Comparison of ENCODE assay signal across 16 cellular contexts in the genomic region with DNA sequence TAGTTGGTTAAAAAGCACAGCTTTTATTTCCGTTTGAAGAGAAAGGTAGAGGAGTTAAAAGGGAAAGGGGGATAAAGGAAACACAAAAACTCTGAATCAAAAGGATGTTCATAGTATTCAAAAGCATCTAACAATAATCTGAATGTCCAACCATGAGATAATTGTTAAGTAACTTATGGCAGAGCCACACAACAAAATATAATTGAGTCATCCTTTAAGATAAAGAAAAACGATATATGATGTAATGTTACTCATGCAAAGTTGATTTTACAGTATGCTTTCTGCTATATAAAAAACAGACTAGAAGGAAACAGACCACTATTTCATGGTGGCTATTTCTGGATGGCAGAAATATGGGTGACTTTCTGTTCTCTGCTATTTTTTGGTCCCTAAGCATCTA. TPM values are rescaled to one million over a fixed set of nuclear protein-coding genes. Genes with fewer than 3 reads are reported as not detected.
A peak's percentile ranks its signal among the peaks of the same experiment; 100 is the strongest.
DNase-seq lines count a peak whose midpoint lies in the region; ATAC-seq, FAIRE-seq and TF ChIP-seq lines count a peak whose summit lies in the region.
"Had no signal": no experiment of that assay in that cellular context is flagged by ENCODE, and none has a peak within 500 bp of the region (broad histone marks: within the 10 kb centered on the region; RNA-seq: fewer than 3 reads in every experiment).

No MANE protein-coding gene starts in this region.

- CTCF ChIA-PET in HepG2 (lab: Yijun Ruan, JAX; ENCODE audit: low intra/inter-chr PET ratio, low total read pairs) (no interaction called here), RWPE1 (lab: Yijun Ruan, JAX) (interaction anchor here (0.6 kb wide), 1 partner anchor 312 kb away, joined by 4 read pairs; no protein-coding TSS in a partner anchor)

- H4K20me1 ChIP-seq in HepG2 (ENCODE audit: insufficient read depth, low read length) = no peaks in the 10 kb centered on the region

- intact Hi-C loops in HepG2 (cut with micrococcal nuclease; ENCODE audit: unreplicated experiment) (no loop called here), right lobe of liver (cut with DNase I) (loop anchor here in 1 of 2 donors (10.0 kb wide), 1 partner anchor 280 kb away; no protein-coding TSS in a partner anchor)

- H2AFZ ChIP-seq in HepG2 (ENCODE audit: low read length) = no peak overlapping the region

- ATAC-seq in HepG2 (no peak), right lobe of liver (no peak), GM18873 (IDR thresholded peaks at IDR 0.05; ENCODE audit: low FRiP score, unreplicated experiment) (no peak)
- ATAC-seq: stimulated activated naive CD8-positive, alpha-beta T cell treated with anti-CD3 and anti-CD28 coated beads, Interleukin-15, amount 100 ng/mL, for 72 hours had no signal

- peaks cover 46% of the 10 kb centered on the region for H3K79me2 ChIP-seq in HepG2 (ENCODE audit: insufficient read depth, low read length)

- H3K9ac ChIP-seq in HepG2 (ENCODE audit: insufficient read depth, low read depth, low read length) = no peak overlapping the region

- TF ChIP-seq POLR2A in HepG2 (IDR thresholded peaks at IDR 0.05; ENCODE audit: insufficient read depth in 1 of 2, low read depth in 2 of 2, low read length in 2 of 2) (no peak), right lobe of liver (IDR thresholded peaks at IDR 0.05) (no peak)

- POLR2A ChIA-PET in HepG2 (lab: Yijun Ruan, JAX) (no interaction called here), RWPE1 (lab: Yijun Ruan, JAX; ENCODE audit: low non-redundant PET) (no interaction called here)

- TF ChIP-seq CTCF in HepG2 (CRISPR knock-in tag; IDR thresholded peaks at IDR 0.05) (no peak), right lobe of liver (IDR thresholded peaks at IDR 0.05) (no peak), D721Med (IDR thresholded peaks at IDR 0.05; ENCODE audit: insufficient read depth, missing control alignments) (no peak), RWPE1 (conservative IDR thresholded peaks at IDR 0.05; ENCODE audit: low read depth) (no peak)

- H3K9me3 ChIP-seq in HepG2 (ENCODE audit: low read length) = no peaks in the 10 kb centered on the region
- H3K9me3 ChIP-seq in right lobe of liver = no peaks in the 10 kb centered on the region
- H3K9me3 ChIP-seq: SJCRH30, spleen had no signal

- H3K4me2 ChIP-seq in HepG2 (ENCODE audit: low read depth, low read length) = no peak overlapping the region

- BruUV-seq in HepG2 (replicated peaks; lab: Mats Ljungman, UMichigan) = no TSS peak

- DNase-seq in HepG2 (ENCODE audit: low spot score) = no peak
- DNase-seq in right lobe of liver = no peak
- DNase-seq in OCI-M1 (lab: John Stamatoyannopoulos, UW) = peak; percentile 8
- no peak for DNase-seq in epithelial cell of prostate (ENCODE audit: low read depth, low spot score)
- DNase-seq in D721Med (ENCODE audit: insufficient read length, low spot score) = no peak
- no peak for DNase-seq in RWPE1 (ENCODE audit: low spot score)
- no peak for DNase-seq in kidney glomerular epithelial cell (lab: John Stamatoyannopoulos, UW)
- DNase-seq: activated CD4-positive, alpha-beta memory T cell treated with anti-CD3 and anti-CD28 coated beads, Interleukin-2, amount 10 ng/mL, durations not matched to agents 7 days and 5 days; activated effector memory CD4-positive, alpha-beta T cell treated with Interleukin-2 at 50 U/mL for 16 hours; brain microvascular endothelial cell; Kasumi-1; NCI-H1436; SJCRH30; spleen; stimulated activated naive CD8-positive, alpha-beta T cell treated with anti-CD3 and anti-CD28 coated beads, Interleukin-15, amount 100 ng/mL, for 72 hours had no signal

- no peak overlapping the region for H3K4me3 ChIP-seq in HepG2 (replicated peaks in 1 of 3; ENCODE audit: insufficient read depth in 1 of 3, low read depth in 2 of 3, low read length in 3 of 3)
- no peak overlapping the region for H3K4me3 ChIP-seq in right lobe of liver
- H3K4me3 ChIP-seq: SJCRH30 had no signal

- H3K27me3 ChIP-seq in HepG2 (ENCODE audit: control insufficient read depth in 1 of 2, insufficient read depth in 2 of 2, low read length in 2 of 2) = no peaks in the 10 kb centered on the region; a peak in 1 of 5 replicates
- no peaks in the 10 kb centered on the region for H3K27me3 ChIP-seq in right lobe of liver
- H3K27me3 ChIP-seq: brain microvascular endothelial cell, SJCRH30, spleen had no signal

- H3K36me3 ChIP-seq in HepG2 (replicated peaks in 1 of 2; ENCODE audit: control insufficient read depth in 1 of 2, insufficient read depth in 2 of 2, low read length in 2 of 2) = peaks cover 12 to 38% of the 10 kb centered on the region in 2 experiments
- H3K36me3 ChIP-seq in right lobe of liver = peaks cover 0 to 33% (median 18%) of the 10 kb centered on the region in 4 donors

- no peak overlapping the region for H3K27ac ChIP-seq in HepG2 (ENCODE audit: extremely low read length, insufficient read depth, low read length)
- H3K27ac ChIP-seq in right lobe of liver = no peak overlapping the region
- H3K27ac ChIP-seq in epithelial cell of prostate = peak overlapping the region; percentile 34
- no peak overlapping the region for H3K27ac ChIP-seq in RWPE1
- H3K27ac ChIP-seq: brain microvascular endothelial cell, SJCRH30 had no signal

- 90% methylated on average over 2 of the region's 2 CpGs for WGBS in HepG2 (ENCODE audit: low lambda C conversion rate)
- 59% methylated on average over 2 of the region's 2 CpGs for WGBS in right lobe of liver (ENCODE audit: insufficient coverage, low coverage, low lambda C conversion rate, missing lambda C conversion rate)

- H3K4me1 ChIP-seq in HepG2 (ENCODE audit: insufficient read depth, low read length) (peaks cover 37% of the 10 kb centered on the region), right lobe of liver (peaks cover 0 to 21% (median 7%) of the 10 kb centered on the region in 4 donors)
- H3K4me1 ChIP-seq: SJCRH30 had no signal

- no peak for TF ChIP-seq EP300 in HepG2 (IDR thresholded peaks at IDR 0.05; ENCODE audit: low read depth in 2 of 2, low read length in 2 of 2)
- no peak for TF ChIP-seq EP300 in HepG2 (CRISPR knock-in tag; IDR thresholded peaks at IDR 0.05; ENCODE audit: borderline replicate concordance)

- TF ChIP-seq RAD21 in HepG2 (CRISPR knock-in tag; IDR thresholded peaks at IDR 0.05) = no peak

- no peak for FAIRE-seq in HepG2 (lab: Jason Lieb, UNC)
- FAIRE-seq in D721Med (lab: Jason Lieb, UNC) = no peak

- in situ Hi-C loops in HepG2 (cut with HindIII; ENCODE audit: extremely low pct_ligation_motif_present, low pct_unique_long_range_greater_than_20kb) = no loop called here

RNA-seq across cellular contexts. Expression of a gene that starts 3.9 kb away (rescaled TPM):
- total RNA-seq in HepG2 (2016; rRNA removed; fragmentation: Illumina TruSeq; extraction: Trizol) (19.2 and 24.1 TPM in 2 replicates), right lobe of liver (10 to 100 TPM; 14.4 to 23.1 (median 20.0) TPM)
- 3.7 and 5.6 TPM in 2 replicates for total RNA-seq in HepG2 (2016; cell fraction: cytosol; rRNA removed; fragmentation: Illumina TruSeq; extraction: Trizol; ENCODE audit: low read depth)
- total RNA-seq in HepG2 (2016; cell fraction: insoluble cytoplasmic fraction; rRNA removed; fragmentation: Illumina TruSeq; extraction: Trizol) = 17.3 and 22.5 TPM in 2 replicates
- 5.4 and 7.1 TPM in 2 replicates for total RNA-seq in HepG2 (2016; cell fraction: membrane; rRNA removed; fragmentation: Illumina TruSeq; extraction: Trizol)
- total RNA-seq in HepG2 (2016; cell fraction: nucleus; rRNA removed; fragmentation: Illumina TruSeq; extraction: Trizol) = 29.8 and 32.0 TPM in 2 replicates
- polyA plus RNA-seq in HepG2 (2011; rRNA removed) = 9.4 and 13.5 TPM in 2 replicates
- polyA plus RNA-seq in HepG2 (2011; cell fraction: cytosol; rRNA removed) = 5.6 and 7.4 TPM in 2 replicates
- polyA plus RNA-seq in HepG2 (2011; cell fraction: nucleus; rRNA removed) = 40.8 and 46.3 TPM in 2 replicates
- polyA plus RNA-seq in HepG2 (2012) = 20.6 and 22.0 TPM in 2 replicates
- 0.59 and 0.94 TPM in 2 replicates for polyA plus RNA-seq in HepG2 (2016; cell fraction: cytosol; fragmentation: Illumina TruSeq; extraction: Trizol; ENCODE audit: low read depth)
- polyA plus RNA-seq in HepG2 (2016; cell fraction: insoluble cytoplasmic fraction; fragmentation: Illumina TruSeq; extraction: Trizol; ENCODE audit: low read depth) = 13.8 and 16.6 TPM in 2 replicates
- 1.5 and 1.9 TPM in 2 replicates for polyA plus RNA-seq in HepG2 (2016; cell fraction: membrane; fragmentation: Illumina TruSeq; extraction: Trizol; ENCODE audit: low read depth)
- 38.7 and 40.3 TPM in 2 replicates for polyA plus RNA-seq in HepG2 (2016; cell fraction: nucleus; fragmentation: Illumina TruSeq; extraction: Trizol; ENCODE audit: insufficient read depth, low read depth)
- polyA minus RNA-seq in HepG2 (2011; rRNA and poly(A)+ RNA removed; ENCODE audit: low replicate concordance) = 12.4 and 15.1 TPM in 2 replicates
- 7.6 and 8.9 TPM in 2 replicates for polyA minus RNA-seq in HepG2 (2011; cell fraction: cytosol; rRNA and poly(A)+ RNA removed)
- polyA minus RNA-seq in HepG2 (2011; cell fraction: nucleus; rRNA and poly(A)+ RNA removed) = 38.9 and 54.2 TPM in 2 replicates

RNA-seq across cellular contexts. Expression of a gene that starts 4.1 kb away (rescaled TPM):
- 19.4 and 28.7 TPM in 2 replicates for total RNA-seq in HepG2 (2016; rRNA removed; fragmentation: Illumina TruSeq; extraction: Trizol)
- 9.0 and 9.3 TPM in 2 replicates for total RNA-seq in HepG2 (2016; cell fraction: cytosol; rRNA removed; fragmentation: Illumina TruSeq; extraction: Trizol; ENCODE audit: low read depth)
- total RNA-seq in HepG2 (2016; cell fraction: insoluble cytoplasmic fraction; rRNA removed; fragmentation: Illumina TruSeq; extraction: Trizol) = 20.1 and 30.7 TPM in 2 replicates
- 15.0 and 16.0 TPM in 2 replicates for total RNA-seq in HepG2 (2016; cell fraction: membrane; rRNA removed; fragmentation: Illumina TruSeq; extraction: Trizol)
- total RNA-seq in HepG2 (2016; cell fraction: nucleus; rRNA removed; fragmentation: Illumina TruSeq; extraction: Trizol) = 8.0 and 8.6 TPM in 2 replicates
- 2.8 and 5.1 TPM in 2 replicates for polyA plus RNA-seq in HepG2 (2011; rRNA removed)
- polyA plus RNA-seq in HepG2 (2011; cell fraction: cytosol; rRNA removed) = 1.7 and 2.5 TPM in 2 replicates
- polyA plus RNA-seq in HepG2 (2011; cell fraction: nucleus; rRNA removed) = 1.0 and 1.2 TPM in 2 replicates
- 6.7 and 14.3 TPM in 2 replicates for polyA plus RNA-seq in HepG2 (2012)
- polyA plus RNA-seq in HepG2 (2016; cell fraction: cytosol; fragmentation: Illumina TruSeq; extraction: Trizol; ENCODE audit: low read depth) = 11.3 and 14.2 TPM in 2 replicates
- polyA plus RNA-seq in HepG2 (2016; cell fraction: insoluble cytoplasmic fraction; fragmentation: Illumina TruSeq; extraction: Trizol; ENCODE audit: low read depth) = 33.0 and 38.8 TPM in 2 replicates
- 15.2 and 17.8 TPM in 2 replicates for polyA plus RNA-seq in HepG2 (2016; cell fraction: membrane; fragmentation: Illumina TruSeq; extraction: Trizol; ENCODE audit: low read depth)
- polyA plus RNA-seq in HepG2 (2016; cell fraction: nucleus; fragmentation: Illumina TruSeq; extraction: Trizol; ENCODE audit: insufficient read depth, low read depth) = 12.2 and 14.0 TPM in 2 replicates
- polyA minus RNA-seq in HepG2 (2011; rRNA and poly(A)+ RNA removed; ENCODE audit: low replicate concordance) = 1.8 and 3.7 TPM in 2 replicates
- 1.1 and 1.2 TPM in 2 replicates for polyA minus RNA-seq in HepG2 (2011; cell fraction: cytosol; rRNA and poly(A)+ RNA removed)
- polyA minus RNA-seq in HepG2 (2011; cell fraction: nucleus; rRNA and poly(A)+ RNA removed) = 6.7 and 7.2 TPM in 2 replicates
- 1 to 10 TPM; 4.5 to 7.4 (median 6.1) TPM for total RNA-seq in right lobe of liver

RNA-seq across cellular contexts. Expression of a gene that starts 49.6 kb away (rescaled TPM):
- total RNA-seq in HepG2 (2016; rRNA removed; fragmentation: Illumina TruSeq; extraction: Trizol) = 25.9 and 50.5 TPM in 2 replicates
- total RNA-seq in HepG2 (2016; cell fraction: cytosol; rRNA removed; fragmentation: Illumina TruSeq; extraction: Trizol; ENCODE audit: low read depth) = 3.9 and 4.2 TPM in 2 replicates
- total RNA-seq in HepG2 (2016; cell fraction: insoluble cytoplasmic fraction; rRNA removed; fragmentation: Illumina TruSeq; extraction: Trizol) = 26.3 and 51.3 TPM in 2 replicates
- total RNA-seq in HepG2 (2016; cell fraction: membrane; rRNA removed; fragmentation: Illumina TruSeq; extraction: Trizol) = 14.0 TPM in 2 replicates
- 52.0 and 59.4 TPM in 2 replicates for total RNA-seq in HepG2 (2016; cell fraction: nucleus; rRNA removed; fragmentation: Illumina TruSeq; extraction: Trizol)
- polyA plus RNA-seq in HepG2 (2011; rRNA removed) = 48.9 and 57.4 TPM in 2 replicates
- polyA plus RNA-seq in HepG2 (2011; cell fraction: cytosol; rRNA removed) = 50.3 and 50.5 TPM in 2 replicates
- polyA plus RNA-seq in HepG2 (2011; cell fraction: nucleus; rRNA removed) = 72.5 and 76.8 TPM in 2 replicates
- 33.1 and 37.6 TPM in 2 replicates for polyA plus RNA-seq in HepG2 (2012)
- polyA plus RNA-seq in HepG2 (2016; cell fraction: cytosol; fragmentation: Illumina TruSeq; extraction: Trizol; ENCODE audit: low read depth) = 3.5 and 3.6 TPM in 2 replicates
- 24.2 and 24.5 TPM in 2 replicates for polyA plus RNA-seq in HepG2 (2016; cell fraction: insoluble cytoplasmic fraction; fragmentation: Illumina TruSeq; extraction: Trizol; ENCODE audit: low read depth)
- 8.3 and 8.4 TPM in 2 replicates for polyA plus RNA-seq in HepG2 (2016; cell fraction: membrane; fragmentation: Illumina TruSeq; extraction: Trizol; ENCODE audit: low read depth)
- polyA plus RNA-seq in HepG2 (2016; cell fraction: nucleus; fragmentation: Illumina TruSeq; extraction: Trizol; ENCODE audit: insufficient read depth, low read depth) = 80.8 and 88.2 TPM in 2 replicates
- 77.4 and 114 TPM in 2 replicates for polyA minus RNA-seq in HepG2 (2011; rRNA and poly(A)+ RNA removed; ENCODE audit: low replicate concordance)
- 30.1 and 30.2 TPM in 2 replicates for polyA minus RNA-seq in HepG2 (2011; cell fraction: cytosol; rRNA and poly(A)+ RNA removed)
- 31.3 and 32.3 TPM in 2 replicates for polyA minus RNA-seq in HepG2 (2011; cell fraction: nucleus; rRNA and poly(A)+ RNA removed)
- total RNA-seq in right lobe of liver = 10 to 100 TPM in 5 of 6 experiments, 1 to 10 TPM in 1; 9.3 to 16.8 (median 14.6) TPM

RNA-seq across cellular contexts. Expression of a gene that starts 49.8 kb away (rescaled TPM):
- total RNA-seq in HepG2 (2016; rRNA removed; fragmentation: Illumina TruSeq; extraction: Trizol) = 24.1 and 32.0 TPM in 2 replicates
- total RNA-seq in HepG2 (2016; cell fraction: cytosol; rRNA removed; fragmentation: Illumina TruSeq; extraction: Trizol; ENCODE audit: low read depth) = 11.2 and 11.5 TPM in 2 replicates
- 26.4 and 35.5 TPM in 2 replicates for total RNA-seq in HepG2 (2016; cell fraction: insoluble cytoplasmic fraction; rRNA removed; fragmentation: Illumina TruSeq; extraction: Trizol)
- 22.7 TPM in 2 replicates for total RNA-seq in HepG2 (2016; cell fraction: membrane; rRNA removed; fragmentation: Illumina TruSeq; extraction: Trizol)
- 7.9 and 10.8 TPM in 2 replicates for total RNA-seq in HepG2 (2016; cell fraction: nucleus; rRNA removed; fragmentation: Illumina TruSeq; extraction: Trizol)
- 13.3 and 15.8 TPM in 2 replicates for polyA plus RNA-seq in HepG2 (2011; rRNA removed)
- polyA plus RNA-seq in HepG2 (2011; cell fraction: cytosol; rRNA removed) = 12.6 and 17.4 TPM in 2 replicates
- polyA plus RNA-seq in HepG2 (2011; cell fraction: nucleus; rRNA removed) = 4.0 and 4.7 TPM in 2 replicates
- polyA plus RNA-seq in HepG2 (2012) = 17.8 and 18.8 TPM in 2 replicates
- polyA plus RNA-seq in HepG2 (2016; cell fraction: cytosol; fragmentation: Illumina TruSeq; extraction: Trizol; ENCODE audit: low read depth) = 9.9 and 12.4 TPM in 2 replicates
- polyA plus RNA-seq in HepG2 (2016; cell fraction: insoluble cytoplasmic fraction; fragmentation: Illumina TruSeq; extraction: Trizol; ENCODE audit: low read depth) = 30.7 and 33.5 TPM in 2 replicates
- polyA plus RNA-seq in HepG2 (2016; cell fraction: membrane; fragmentation: Illumina TruSeq; extraction: Trizol; ENCODE audit: low read depth) = 19.0 and 19.4 TPM in 2 replicates
- 14.4 and 14.5 TPM in 2 replicates for polyA plus RNA-seq in HepG2 (2016; cell fraction: nucleus; fragmentation: Illumina TruSeq; extraction: Trizol; ENCODE audit: insufficient read depth, low read depth)
- 7.0 and 13.0 TPM in 2 replicates for polyA minus RNA-seq in HepG2 (2011; rRNA and poly(A)+ RNA removed; ENCODE audit: low replicate concordance)
- 7.3 and 8.8 TPM in 2 replicates for polyA minus RNA-seq in HepG2 (2011; cell fraction: cytosol; rRNA and poly(A)+ RNA removed)
- polyA minus RNA-seq in HepG2 (2011; cell fraction: nucleus; rRNA and poly(A)+ RNA removed) = 3.0 and 5.8 TPM in 2 replicates
- total RNA-seq in right lobe of liver = 10 to 100 TPM in 2 of 6 experiments, 1 to 10 TPM in 4; 6.2 to 13.5 (median 8.4) TPM
